Comparison of ENCODE assay signal across 29 cellular contexts in genomic region chr12:53450936-53451335, GRCh38. TPM values are rescaled to one million over a fixed set of nuclear protein-coding genes. Genes with fewer than 3 reads are reported as not detected.
"Had no signal": no experiment of that assay in that cellular context is flagged by ENCODE, and none has a peak within 500 bp of the region (broad histone marks: within the 10 kb centered on the region; RNA-seq: fewer than 3 reads in every experiment).

No MANE protein-coding gene starts in this region.

- H3K27me3 Mint-ChIP-seq: activated CD8-positive, alpha-beta T cell treated with anti-CD3 and anti-CD28 coated beads for 36 hours; stimulated activated memory B cell treated with anti-CD40 and anti-IgM and Interleukin-4, amounts not matched to agents 10 μg/mL and 1 μg/mL and 100 μg/mL, for 72 hours; type B pancreatic cell had no signal

- H3K9me3 Mint-ChIP-seq: activated CD8-positive, alpha-beta T cell treated with anti-CD3 and anti-CD28 coated beads for 36 hours; activated T-helper 2 cell treated with anti-CD3 and anti-CD28 coated beads, Interferon-gamma antibody, Interleukin-2, Interleukin-4, amounts not matched to agents 10 μg/mL and 5 μg/mL and 100 μg/mL, durations not matched to agents 14 hours and 24 hours and 36 hours; immature natural killer cell; naive thymus-derived CD8-positive, alpha-beta T cell; stimulated activated memory B cell treated with anti-CD40 and anti-IgM and Interleukin-4, amounts not matched to agents 10 μg/mL and 1 μg/mL and 100 μg/mL, for 72 hours; type B pancreatic cell had no signal

- DNase-seq: activated CD4-positive, alpha-beta T cell treated with anti-CD3 and anti-CD28 coated beads for 48 hours; activated CD4-positive, CD25-positive, alpha-beta regulatory T cell; activated CD8-positive, alpha-beta T cell treated with anti-CD3 and anti-CD28 coated beads for 36 hours; activated naive CD4-positive, alpha-beta T cell; brain microvascular endothelial cell; effector memory CD4-positive, alpha-beta T cell; foreskin melanocyte; glutamatergic neuron; immature natural killer cell; lower lobe of right lung; stimulated activated CD4-positive, alpha-beta T cell treated with anti-CD3 and anti-CD28 coated beads, Interleukin-15, amount 100 ng/mL, for 24 hours; T-helper 2 cell had no signal

- H3K9me3 ChIP-seq: adrenal gland, ascending aorta, lower lobe of right lung, thoracic aorta had no signal

- H3K27me3 ChIP-seq: adrenal gland, ascending aorta, brain microvascular endothelial cell, hepatocyte had no signal

- H3K27ac ChIP-seq: brain microvascular endothelial cell, lower lobe of right lung had no signal

- H3K4me3 ChIP-seq: adrenal gland, ascending aorta, hepatocyte, smooth muscle cell had no signal

RNA-seq across cellular contexts. Expression of gene AMHR2, which starts 27.3 kb away (rescaled TPM):
- total RNA-seq: activated CD8-positive, alpha-beta T cell treated with anti-CD3 and anti-CD28 coated beads for 36 hours; activated T-helper 2 cell treated with anti-CD3 and anti-CD28 coated beads, Interferon-gamma antibody, Interleukin-2, Interleukin-4, amounts not matched to agents 10 μg/mL and 5 μg/mL and 100 μg/mL, durations not matched to agents 14 hours and 24 hours and 36 hours; ascending aorta; dermis microvascular lymphatic vessel endothelial cell; endothelial cell of umbilical vein; esophagus mucosa; kidney epithelial cell; naive thymus-derived CD8-positive, alpha-beta T cell; osteoblast; posterior vena cava; renal cortical epithelial cell; sciatic nerve; smooth muscle cell had no signal
- polyA plus RNA-seq: endothelial cell of umbilical vein; naive thymus-derived CD8-positive, alpha-beta T cell had no signal
